8 cellular contexts compared by ENCODE assay signal in the genomic region with DNA sequence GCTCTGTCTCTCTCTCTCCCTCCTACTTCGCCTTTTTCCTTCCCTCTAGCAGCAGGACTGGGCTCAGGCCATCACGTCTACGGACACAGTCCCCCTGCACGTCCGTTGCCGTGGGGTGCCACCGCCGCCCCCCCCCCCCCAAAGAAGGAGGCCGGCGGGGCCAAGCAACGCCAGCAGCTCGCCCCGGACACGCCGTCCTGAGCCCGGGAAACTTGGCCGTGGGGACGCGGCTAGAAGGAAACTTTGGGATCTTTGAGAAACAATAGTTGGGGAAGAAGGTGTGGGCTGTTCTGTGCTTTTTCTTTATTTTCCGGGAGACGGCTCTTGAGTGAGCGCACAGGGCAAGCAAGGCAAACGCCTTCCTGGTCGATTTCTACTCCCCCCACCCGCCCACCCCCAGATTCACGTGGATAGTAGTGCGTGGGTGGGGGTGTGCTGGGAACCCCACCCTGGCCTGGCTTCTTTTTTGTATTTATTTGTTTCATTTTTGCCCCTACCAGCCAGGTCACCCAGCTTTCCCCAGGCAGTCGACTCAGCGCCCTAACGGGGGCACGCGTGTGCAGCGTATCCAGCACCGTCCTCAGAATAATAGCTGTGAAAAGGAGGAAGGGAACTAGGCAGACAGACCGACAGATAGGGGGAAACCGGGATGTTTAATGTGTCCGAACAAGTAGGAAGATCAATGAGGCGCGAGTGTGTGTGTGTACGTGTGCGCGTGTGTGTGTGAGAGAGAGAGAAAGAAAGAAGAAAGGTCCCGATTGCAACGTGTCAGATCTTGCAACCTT. TPM values are rescaled to one million over a fixed set of nuclear protein-coding genes. Genes with fewer than 3 reads are reported as not detected.
DNase-seq lines count a peak whose midpoint lies in the region; ATAC-seq and TF ChIP-seq lines count a peak whose summit lies in the region.

No MANE protein-coding gene starts in this region.

- DNase-seq in EL = peak; percentile 59
- DNase-seq in LNCaP clone FGC (ENCODE audit: low read depth) = no peak
- peak; percentile 27 for DNase-seq in activated T-cell treated with anti-CD3 and anti-CD28 coated beads, Interleukin-2, amount 50 U/mL, for 4 hours
- DNase-seq in fibroblast of lung (ENCODE audit: low read depth in 2 of 2) = peak; percentile 27 to 60
- no peak for DNase-seq in natural killer cell treated with Interleukin-12 subunit alpha and Interleukin-12 subunit beta and Interleukin-15 and Interleukin-18, amount 100 ng/mL, for 72 hours (ENCODE audit: low spot score)
- no peak for DNase-seq in NCI-H1105 (lab: John Stamatoyannopoulos, UW)

- H3K27ac ChIP-seq in fibroblast of lung (ENCODE audit: insufficient read depth, low read length) = peak overlapping the region; percentile 72

- no peak for ATAC-seq in activated T-cell treated with anti-CD3 and anti-CD28 coated beads, Interleukin-2, amount 50 U/mL, for 4 hours
- no peak for ATAC-seq in natural killer cell treated with Interleukin-12 subunit alpha and Interleukin-12 subunit beta and Interleukin-15 and Interleukin-18, amount 100 ng/mL, for 72 hours
- ATAC-seq in GM19463 (IDR thresholded peaks at IDR 0.05; ENCODE audit: unreplicated experiment) (no peak), GM19397 (IDR thresholded peaks at IDR 0.05; ENCODE audit: unreplicated experiment) (no peak)

- H3K27ac Mint-ChIP-seq in natural killer cell treated with Interleukin-12 subunit alpha and Interleukin-12 subunit beta and Interleukin-15 and Interleukin-18, amount 100 ng/mL, for 72 hours = peak overlapping the region; percentile 69 to 72

- TF ChIP-seq CTCF in LNCaP clone FGC (IDR thresholded peaks at IDR 0.05; ENCODE audit: control insufficient read depth, extremely low read depth, insufficient read depth) = peak; percentile 34
- TF ChIP-seq CTCF in fibroblast of lung (conservative IDR thresholded peaks at IDR 0.05 in 1 of 2, IDR thresholded peaks at IDR 0.05 in 1 of 2; ENCODE audit: low read depth in 1 of 2, low read length in 2 of 2) = peak; percentile 27 to 32

- no peaks in the 10 kb centered on the region for H3K9me3 ChIP-seq in fibroblast of lung (ENCODE audit: control insufficient read depth, insufficient read depth, low read depth, low read length)

- peak overlapping the region; percentile 62 for H3K9ac ChIP-seq in fibroblast of lung (ENCODE audit: insufficient read depth, low read length)

- no peaks in the 10 kb centered on the region for H3K79me2 ChIP-seq in fibroblast of lung (ENCODE audit: control insufficient read depth, insufficient read depth, low read length)

- H3K4me3 ChIP-seq in LNCaP clone FGC (ENCODE audit: low read depth, low read length) (peak overlapping the region; percentile 64), fibroblast of lung (replicated peaks in 1 of 4; ENCODE audit: control extremely low read depth in 1 of 4, insufficient read depth in 1 of 4, low read depth in 3 of 4, low read length in 4 of 4) (peak overlapping the region; percentile 75 to 92 (median 82))

- H2AFZ ChIP-seq in fibroblast of lung (ENCODE audit: low read length) = peak overlapping the region; percentile 99

- H3K36me3 ChIP-seq in fibroblast of lung (ENCODE audit: control insufficient read depth, insufficient read depth, low read length) = no peaks in the 10 kb centered on the region

- no peaks in the 10 kb centered on the region for H4K20me1 ChIP-seq in fibroblast of lung (ENCODE audit: control insufficient read depth, extremely low read depth, insufficient read depth, low read length)

- H3K27me3 Mint-ChIP-seq in activated T-cell treated with anti-CD3 and anti-CD28 coated beads, Interleukin-2, amount 50 U/mL, for 4 hours (ENCODE audit: low read depth) = no peaks in the 10 kb centered on the region
- peaks cover 44 to 48% of the 10 kb centered on the region in 2 donors for H3K27me3 Mint-ChIP-seq in natural killer cell treated with Interleukin-12 subunit alpha and Interleukin-12 subunit beta and Interleukin-15 and Interleukin-18, amount 100 ng/mL, for 72 hours

- peaks cover 2% of the 10 kb centered on the region for H3K4me1 ChIP-seq in fibroblast of lung (ENCODE audit: control insufficient read depth, extremely low read depth, insufficient read depth, low read length)

- H3K4me2 ChIP-seq in fibroblast of lung (ENCODE audit: extremely low read depth, insufficient read depth, low read length) = peak overlapping the region; percentile 100

- H3K4me1 Mint-ChIP-seq in activated T-cell treated with anti-CD3 and anti-CD28 coated beads, Interleukin-2, amount 50 U/mL, for 4 hours (ENCODE audit: low read depth) = peaks cover 49% of the 10 kb centered on the region
- H3K4me1 Mint-ChIP-seq in natural killer cell treated with Interleukin-12 subunit alpha and Interleukin-12 subunit beta and Interleukin-15 and Interleukin-18, amount 100 ng/mL, for 72 hours (ENCODE audit: low read depth in 2 of 2) = peaks cover 40 to 59% of the 10 kb centered on the region in 2 donors

- H3K4me3 Mint-ChIP-seq in activated T-cell treated with anti-CD3 and anti-CD28 coated beads, Interleukin-2, amount 50 U/mL, for 4 hours = peak overlapping the region; percentile 97
- peak overlapping the region; percentile 93 for H3K4me3 Mint-ChIP-seq in natural killer cell treated with Interleukin-12 subunit alpha and Interleukin-12 subunit beta and Interleukin-15 and Interleukin-18, amount 100 ng/mL, for 72 hours

- H3K27me3 ChIP-seq in fibroblast of lung (ENCODE audit: control insufficient read depth, insufficient read depth, low read length) = peaks cover 8% of the 10 kb centered on the region

- no peaks in the 10 kb centered on the region for H3K36me3 Mint-ChIP-seq in activated T-cell treated with anti-CD3 and anti-CD28 coated beads, Interleukin-2, amount 50 U/mL, for 4 hours (ENCODE audit: insufficient read depth)
- no peaks in the 10 kb centered on the region for H3K36me3 Mint-ChIP-seq in natural killer cell treated with Interleukin-12 subunit alpha and Interleukin-12 subunit beta and Interleukin-15 and Interleukin-18, amount 100 ng/mL, for 72 hours

- no peaks in the 10 kb centered on the region for H3K9me3 Mint-ChIP-seq in activated T-cell treated with anti-CD3 and anti-CD28 coated beads, Interleukin-2, amount 50 U/mL, for 4 hours
- no peaks in the 10 kb centered on the region for H3K9me3 Mint-ChIP-seq in natural killer cell treated with Interleukin-12 subunit alpha and Interleukin-12 subunit beta and Interleukin-15 and Interleukin-18, amount 100 ng/mL, for 72 hours

RNA-seq across cellular contexts. Expression of gene MXI1, which starts 1.4 kb away (rescaled TPM):
- total RNA-seq in activated T-cell treated with anti-CD3 and anti-CD28 coated beads, Interleukin-2, amount 50 U/mL, for 4 hours = 10 to 100 TPM; 13.6 to 14.5 (median 14.2) TPM
- 40.1 and 52.4 TPM in 2 replicates for total RNA-seq in fibroblast of lung
- polyA plus RNA-seq in fibroblast of lung = 7.5 and 18.7 TPM in 2 replicates
- 7.5 and 17.4 TPM in 2 replicates for polyA plus RNA-seq in fibroblast of lung (2012)
- polyA minus RNA-seq in fibroblast of lung (ENCODE audit: low replicate concordance) = 2.0 and 7.0 TPM in 2 replicates
- total RNA-seq in natural killer cell treated with Interleukin-12 subunit alpha and Interleukin-12 subunit beta and Interleukin-15 and Interleukin-18, amount 100 ng/mL, for 72 hours = 1 to 10 TPM; 6.4 to 7.3 TPM

Comparison
In these comparisons a context has a peak if more than half of its experiments do, and no peak if none do; other contexts are left out.
1. DNase-seq: peak in EL (single experiment), activated T-cell treated with anti-CD3 and anti-CD28 coated beads, Interleukin-2, amount 50 U/mL, for 4 hours (single experiment) and fibroblast of lung (2 of 2); none in LNCaP clone FGC (single experiment), natural killer cell treated with Interleukin-12 subunit alpha and Interleukin-12 subunit beta and Interleukin-15 and Interleukin-18, amount 100 ng/mL, for 72 hours (single experiment) and NCI-H1105 (single experiment).